ENCODE assay signal across 25 cellular contexts in the genomic region with DNA sequence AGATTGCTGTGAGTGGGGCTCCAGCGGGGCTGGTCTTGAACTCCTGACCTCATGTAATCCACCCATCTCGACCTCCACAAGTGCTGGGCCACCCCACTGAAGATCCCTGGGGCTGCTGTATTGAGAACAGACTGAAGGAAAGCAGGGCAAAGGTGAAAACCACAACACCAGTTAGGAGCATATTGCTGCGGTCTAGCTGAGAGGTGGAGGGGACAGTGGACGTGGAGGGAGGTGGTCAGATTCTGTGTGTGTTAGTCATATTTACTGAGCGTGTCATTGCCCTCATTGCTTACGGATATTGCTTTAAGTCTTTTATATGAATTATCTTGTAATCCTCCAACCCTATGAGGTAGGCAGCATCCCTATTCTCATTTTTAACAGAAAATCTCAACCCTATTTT.
DNase-seq lines count a peak whose midpoint lies in the region; ATAC-seq and TF ChIP-seq lines count a peak whose summit lies in the region.
"Had no signal": no experiment of that assay in that cellular context is flagged by ENCODE, and none has a peak within 500 bp of the region (broad histone marks: within the 10 kb centered on the region; RNA-seq: fewer than 3 reads in every experiment).

No MANE protein-coding gene starts in this region.

- H3K9me3 Mint-ChIP-seq in nephron = peaks cover 5% of the 10 kb centered on the region
- H3K9me3 Mint-ChIP-seq: activated CD8-positive, alpha-beta T cell treated with anti-CD3 and anti-CD28 coated beads for 36 hours had no signal

- H3K4me1 ChIP-seq in right atrium auricular region = peaks cover 0 to 24% of the 10 kb centered on the region in 2 donors

- ATAC-seq in Right ventricle myocardium inferior = no peak
- ATAC-seq: activated CD8-positive, alpha-beta T cell treated with anti-CD3 and anti-CD28 coated beads for 36 hours; K562; left lung; stimulated activated naive CD8-positive, alpha-beta T cell treated with anti-CD3 and anti-CD28 coated beads, Interleukin-15, amount 100 ng/mL, for 72 hours had no signal

- peak overlapping the region; percentile 47 to 71 (median 62) for H3K27ac Mint-ChIP-seq in nephron
- H3K27ac Mint-ChIP-seq: activated CD8-positive, alpha-beta T cell treated with anti-CD3 and anti-CD28 coated beads for 36 hours had no signal

- peaks cover 14% of the 10 kb centered on the region for H3K36me3 ChIP-seq in right atrium auricular region
- H3K36me3 ChIP-seq: BLaER1 treated with 17β-estradiol and CSF1 and Interleukin-3, amounts not matched to agents 10 nM and 100 nM; left lung; transverse colon had no signal

- H3K27ac ChIP-seq in right atrium auricular region = peak overlapping the region; percentile 6 to 36
- H3K27ac ChIP-seq: BLaER1 treated with 17β-estradiol and CSF1 and Interleukin-3, amounts not matched to agents 10 nM and 100 nM; left lung; transverse colon had no signal

- no peak overlapping the region for H3K4me3 ChIP-seq in right atrium auricular region
- H3K4me3 ChIP-seq in astrocyte of the spinal cord (ENCODE audit: low read depth, low read length) = no peak overlapping the region
- H3K4me3 ChIP-seq: BLaER1 treated with 17β-estradiol and CSF1 and Interleukin-3, amounts not matched to agents 10 nM and 100 nM; K562; left lung; transverse colon had no signal

- H3K4me1 Mint-ChIP-seq in nephron = peaks cover 76% of the 10 kb centered on the region
- H3K4me1 Mint-ChIP-seq: stimulated activated naive CD8-positive, alpha-beta T cell treated with anti-CD3 and anti-CD28 coated beads, Interleukin-15, amount 100 ng/mL, for 72 hours had no signal

- no peaks in the 10 kb centered on the region for H3K9me3 ChIP-seq in right atrium auricular region
- H3K9me3 ChIP-seq: left lung, transverse colon had no signal

- no peak overlapping the region for H3K4me3 Mint-ChIP-seq in nephron
- H3K4me3 Mint-ChIP-seq: activated CD8-positive, alpha-beta T cell treated with anti-CD3 and anti-CD28 coated beads for 36 hours; H9; stimulated activated naive CD8-positive, alpha-beta T cell treated with anti-CD3 and anti-CD28 coated beads, Interleukin-15, amount 100 ng/mL, for 72 hours had no signal

- no peaks in the 10 kb centered on the region for H3K27me3 ChIP-seq in right atrium auricular region
- H3K27me3 ChIP-seq: BLaER1 treated with 17β-estradiol and CSF1 and Interleukin-3, amounts not matched to agents 10 nM and 100 nM; left lung; transverse colon had no signal

- intact Hi-C loops in Right ventricle myocardium inferior (cut with DNase I) = no loop called here

- H3K27me3 Mint-ChIP-seq in nephron (ENCODE audit: low read depth) = no peaks in the 10 kb centered on the region

- no peak for TF ChIP-seq CTCF in right atrium auricular region (IDR thresholded peaks at IDR 0.05)
- TF ChIP-seq CTCF in astrocyte of the spinal cord (IDR thresholded peaks at IDR 0.05; ENCODE audit: low read depth, low read length) = no peak
- no peak for TF ChIP-seq CTCF in nephron (IDR thresholded peaks at IDR 0.05; ENCODE audit: unreplicated experiment in 3 of 3)

- H3K36me3 Mint-ChIP-seq in nephron (ENCODE audit: low read depth) = peaks cover 18% of the 10 kb centered on the region

- in situ Hi-C loops in astrocyte of the spinal cord (cut with HindIII; ENCODE audit: low sequenced_read_pairs) = no loop called here

- DNase-seq in right atrium auricular region (ENCODE audit: low spot score) (no peak), Right ventricle myocardium inferior (ENCODE audit: missing footprints) (no peak), astrocyte of the spinal cord (ENCODE audit: low read depth, low spot score) (peak; percentile 76), C1 segment of cervical spinal cord (lab: John Stamatoyannopoulos, UW) (no peak), CD1c-positive myeloid dendritic cell (ENCODE audit: extremely low spot score) (no peak), T-helper 2 cell (no peak), SIG-M5 treated with dmso at 0.1 percent for 504 hours (lab: John Stamatoyannopoulos, UW; ENCODE audit: unreplicated experiment) (no peak)
- DNase-seq: activated CD4-positive, CD25-positive, alpha-beta regulatory T cell treated with anti-CD3 and anti-CD28 coated beads, Interleukin-2, amount 50 U/mL, for 72 hours; activated CD8-positive, alpha-beta T cell treated with anti-CD3 and anti-CD28 coated beads for 36 hours; activated T-cell treated with anti-CD3 and anti-CD28 coated beads for 4 hours; caudate nucleus; dermis blood vessel endothelial cell; H9; left lung; MV-4-11; NCI-H1694 treated with DMSO at 0.1 percent for 48 hours; NCI-H2171 treated with DMSO at 0.1 percent for 48 hours; NCI-H526 treated with DMSO at 0.1 percent for 48 hours; Right ventricle myocardium superior; stimulated activated CD4-positive, alpha-beta T cell treated with anti-CD3 and anti-CD28 coated beads, Interleukin-4, amount 100 ng/mL, for 4 hours; stimulated activated naive CD8-positive, alpha-beta T cell treated with anti-CD3 and anti-CD28 coated beads, Interleukin-15, amount 100 ng/mL, for 72 hours; transverse colon had no signal
